ENCODE assay signal across 22 cellular contexts in the genomic region with DNA sequence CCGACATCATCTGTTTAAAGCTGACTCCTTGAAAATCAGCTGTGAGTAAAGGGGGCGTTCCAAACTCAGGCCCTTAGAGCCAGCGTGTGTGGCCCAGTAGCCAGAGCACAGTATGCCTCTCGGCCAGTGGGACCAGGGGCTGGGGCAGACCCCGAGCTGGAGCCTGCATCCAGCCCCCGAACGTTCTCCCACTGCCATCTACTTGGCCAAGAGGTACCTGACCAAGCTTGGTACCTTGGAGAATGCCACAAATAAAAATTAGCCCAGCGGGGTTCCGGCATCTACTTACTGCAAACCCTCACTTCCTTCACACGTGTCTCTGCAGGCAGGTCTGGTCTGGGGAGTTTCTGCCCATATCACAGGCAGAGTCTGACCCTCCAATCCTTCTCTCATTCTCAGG. TPM values are rescaled to one million over a fixed set of nuclear protein-coding genes. Genes with fewer than 3 reads are reported as not detected.
DNase-seq lines count a peak whose midpoint lies in the region; ATAC-seq, FAIRE-seq and TF ChIP-seq lines count a peak whose summit lies in the region.
"Had no signal": no experiment of that assay in that cellular context is flagged by ENCODE, and none has a peak within 500 bp of the region (broad histone marks: within the 10 kb centered on the region; RNA-seq: fewer than 3 reads in every experiment).

No MANE protein-coding gene starts in this region.

- 87% methylated on average over 10 of the region's 10 CpGs; no CpG with 5 or more reads in 1 of the 2 experiments for WGBS in H1 (ENCODE audit: extremely low coverage in 1 of 2, insufficient coverage in 1 of 2, insufficient read length in 1 of 2, insufficient replicate concordance in 2 of 2, low coverage in 1 of 2, low lambda C conversion rate in 2 of 2, missing lambda C conversion rate in 1 of 2), 2 experiments
- WGBS in smooth muscle cell (ENCODE audit: low lambda C conversion rate) = 81% methylated on average over 10 of the region's 10 CpGs

- H2AK5ac ChIP-seq in H1 (ENCODE audit: low read depth, low read length) = no peak overlapping the region

- H3K23me2 ChIP-seq in H1 (ENCODE audit: low read depth, low read length) = peaks cover 4% of the 10 kb centered on the region; the same call in 1 of the 2 replicates

- POLR2A ChIA-PET in H1 (lab: Charles Lee; ENCODE audit: partially characterized antibody) = no interaction called here

- no peaks in the 10 kb centered on the region for H4K20me1 ChIP-seq in H1 (replicated peaks in 1 of 2; ENCODE audit: control insufficient read depth in 1 of 2, insufficient read depth in 2 of 2, low read length in 2 of 2)
- no peaks in the 10 kb centered on the region for H4K20me1 ChIP-seq in smooth muscle cell (ENCODE audit: low read depth)

- peaks cover 14% of the 10 kb centered on the region for H3F3A ChIP-seq in smooth muscle cell (ENCODE audit: low read depth)

- H3K4me1 Mint-ChIP-seq in nephron progenitor cell = peaks cover 33% of the 10 kb centered on the region
- H3K4me1 Mint-ChIP-seq: CD4-positive, CD25-positive, alpha-beta regulatory T cell had no signal

- no peaks in the 10 kb centered on the region for H3K27me3 ChIP-seq in H1 (replicated peaks in 1 of 4; ENCODE audit: control insufficient read depth in 3 of 4, extremely low read depth in 1 of 4, insufficient read depth in 3 of 4, low read length in 3 of 4)
- no peaks in the 10 kb centered on the region for H3K27me3 ChIP-seq in smooth muscle cell (ENCODE audit: low read depth)

- no peak overlapping the region for H3K4me2 ChIP-seq in H1 (ENCODE audit: insufficient read depth in 1 of 2, low read depth in 2 of 2, low read length in 2 of 2)
- H3K4me2 ChIP-seq in smooth muscle cell = no peak overlapping the region
- H3K4me2 ChIP-seq: GM23338, PC-9, SK-N-SH had no signal

- peaks cover 6% of the 10 kb centered on the region for H3K27me3 Mint-ChIP-seq in nephron progenitor cell (ENCODE audit: low read depth, poor library complexity)
- H3K27me3 Mint-ChIP-seq: CD4-positive, CD25-positive, alpha-beta regulatory T cell had no signal

- FAIRE-seq in HTR-8/SVneo (lab: Jason Lieb, UNC) (peak; percentile 28), H1 (lab: Jason Lieb, UNC) (no peak)

- H3K79me2 ChIP-seq in H1 (ENCODE audit: control insufficient read depth in 1 of 2, insufficient read depth in 2 of 2, low read length in 2 of 2) = no peaks in the 10 kb centered on the region
- H3K79me2 ChIP-seq in smooth muscle cell (ENCODE audit: low read depth) = peaks cover 6% of the 10 kb centered on the region

- H4K8ac ChIP-seq in H1 (ENCODE audit: extremely low read depth, insufficient read depth, low read length) = no peak overlapping the region

- H3K9me3 ChIP-seq in H1 (ENCODE audit: insufficient read depth in 2 of 2, low read depth in 1 of 2, low read length in 1 of 2) (no peaks in the 10 kb centered on the region), smooth muscle cell (replicated peaks; ENCODE audit: low read depth) (no peaks in the 10 kb centered on the region)
- H3K9me3 ChIP-seq: SK-N-SH had no signal

- H2BK20ac ChIP-seq in H1 (ENCODE audit: low read length) = no peak overlapping the region; the same call in 1 of the 2 replicates

- H3K36me3 ChIP-seq in H1 (ENCODE audit: control insufficient read depth in 2 of 4, insufficient read depth in 4 of 4, low read length in 3 of 4) = no peaks in the 10 kb centered on the region
- H3K36me3 ChIP-seq in smooth muscle cell (ENCODE audit: low read depth) = no peaks in the 10 kb centered on the region

- no peak overlapping the region for H2BK12ac ChIP-seq in H1 (ENCODE audit: low read depth, low read length)

- no peak overlapping the region for H3K9ac ChIP-seq in H1 (replicated peaks in 1 of 4; ENCODE audit: extremely low read depth in 1 of 4, low read depth in 3 of 4, low read length in 3 of 4)
- no peak overlapping the region for H3K9ac ChIP-seq in smooth muscle cell (ENCODE audit: low read depth)
- H3K9ac ChIP-seq: SK-N-SH had no signal

- no peaks in the 10 kb centered on the region for H3K9me3 Mint-ChIP-seq in nephron progenitor cell

- no peak overlapping the region for H3K14ac ChIP-seq in H1 (ENCODE audit: insufficient read length)

- peak overlapping the region; percentile 83 for H3K27ac Mint-ChIP-seq in nephron progenitor cell
- H3K27ac Mint-ChIP-seq: CD4-positive, CD25-positive, alpha-beta regulatory T cell had no signal

- H4K5ac ChIP-seq in H1 (ENCODE audit: insufficient read length, low read depth, low read length) = no peak overlapping the region

- H2BK15ac ChIP-seq in H1 (ENCODE audit: low read length) = no peak overlapping the region

- H2AFZ ChIP-seq in H1 (ENCODE audit: low read length) = no peak overlapping the region
- no peak overlapping the region for H2AFZ ChIP-seq in smooth muscle cell (ENCODE audit: low read depth)
- H2AFZ ChIP-seq: GM23338, PC-9 had no signal

- CTCF ChIA-PET in H1 (lab: Charles Lee; ENCODE audit: partially characterized antibody) = no interaction called here

- no peaks in the 10 kb centered on the region for H3K36me3 Mint-ChIP-seq in nephron progenitor cell (ENCODE audit: low read depth)
- H3K36me3 Mint-ChIP-seq: CD4-positive, CD25-positive, alpha-beta regulatory T cell had no signal

- DNase-seq in HTR-8/SVneo (ENCODE audit: insufficient read length, low spot score) (no peak), H1 (ENCODE audit: low read depth in 1 of 2, low spot score in 2 of 2) (no peak), nephron progenitor cell (no peak), smooth muscle cell (lab: John Stamatoyannopoulos, UW; ENCODE audit: unreplicated experiment) (no peak)
- DNase-seq in stimulated activated naive CD4-positive, alpha-beta T cell (lab: John Stamatoyannopoulos, UW) = no peak
- DNase-seq: CD4-positive, CD25-positive, alpha-beta regulatory T cell; DMS79 treated with DMSO at 0.1 percent for 48 hours; KBM-7; MM.1S; NCI-H1048; NCI-H1417 treated with DMSO at 0.1 percent for 48 hours; NCI-H187 treated with DMSO at 0.1 percent for 48 hours; NCI-H2227 treated with DMSO at 0.1 percent for 48 hours; NCI-H510A; PC-9; RPMI8226; SHP77 treated with DMSO at 0.1 percent for 48 hours; SK-N-SH had no signal

- no peak overlapping the region for H3K23ac ChIP-seq in H1 (ENCODE audit: insufficient read length)

- no peak for TF ChIP-seq POLR2A in H1 (IDR thresholded peaks at IDR 0.05; ENCODE audit: control extremely low read depth in 1 of 2, low read depth in 2 of 2, low read length in 2 of 2)

- peak overlapping the region; percentile 80 for H4K91ac ChIP-seq in H1 (replicated peaks; ENCODE audit: insufficient read length, low read length)

- no peak overlapping the region for H3K4me3 Mint-ChIP-seq in nephron progenitor cell
- H3K4me3 Mint-ChIP-seq: CD4-positive, CD25-positive, alpha-beta regulatory T cell; GM23338 had no signal

- no peak for ATAC-seq in GM19395 (IDR thresholded peaks at IDR 0.05; ENCODE audit: unreplicated experiment)
- no peak for ATAC-seq in HG02588 (IDR thresholded peaks at IDR 0.05; ENCODE audit: unreplicated experiment)
- ATAC-seq: GM23338, HCT116 had no signal

- no peak for TF ChIP-seq RAD21 in H1 (IDR thresholded peaks at IDR 0.05 in 1 of 2, conservative IDR thresholded peaks at IDR 0.05 in 1 of 2; ENCODE audit: low read depth in 2 of 2, low read length in 2 of 2)

- H3K4me3 ChIP-seq in H1 (ENCODE audit: extremely low read depth in 1 of 4, insufficient read depth in 2 of 4, low read depth in 3 of 4, low read length in 4 of 4) = no peak overlapping the region
- no peak overlapping the region for H3K4me3 ChIP-seq in smooth muscle cell
- H3K4me3 ChIP-seq: GM23338, PC-9 had no signal

- TF ChIP-seq EP300 in H1 (IDR thresholded peaks at IDR 0.05; ENCODE audit: borderline replicate concordance in 1 of 2, low read depth in 2 of 2, low read length in 2 of 2) = no peak

- H3K4me1 ChIP-seq in H1 (replicated peaks in 1 of 4; ENCODE audit: control insufficient read depth in 3 of 4, insufficient read depth in 4 of 4, low read length in 3 of 4) = peaks cover 0 to 3% (median 0%) of the 10 kb centered on the region in 4 experiments; a peak in 3 of 7 replicates
- H3K4me1 ChIP-seq in smooth muscle cell (ENCODE audit: low read depth) = peaks cover 8% of the 10 kb centered on the region

- TF ChIP-seq CTCF in H1 (IDR thresholded peaks at IDR 0.05; ENCODE audit: control extremely low read depth in 1 of 3, insufficient read depth in 1 of 3, low read depth in 1 of 3, low read length in 3 of 3) = no peak
- no peak for TF ChIP-seq CTCF in nephron progenitor cell (IDR thresholded peaks at IDR 0.05)
- no peak for TF ChIP-seq CTCF in smooth muscle cell (IDR thresholded peaks at IDR 0.05; ENCODE audit: borderline replicate concordance, insufficient read depth, poor library complexity, severe bottlenecking)

- H3K18ac ChIP-seq in H1 (ENCODE audit: extremely low read depth, low read length) = no peak overlapping the region

- no peak overlapping the region for H3K27ac ChIP-seq in H1 (ENCODE audit: low read depth, low read length)
- peak overlapping the region; percentile 100 for H3K27ac ChIP-seq in smooth muscle cell (ENCODE audit: low read depth)
- H3K27ac ChIP-seq: PC-9 had no signal

- H2BK120ac ChIP-seq in H1 (replicated peaks; ENCODE audit: low read depth, low read length) = peak overlapping the region; percentile 22

- H2BK5ac ChIP-seq in H1 (ENCODE audit: low read depth, low read length) = no peak overlapping the region

- H3K4ac ChIP-seq in H1 (replicated peaks; ENCODE audit: insufficient read length, low read depth, low read length) = no peak overlapping the region

- H3K56ac ChIP-seq in H1 (replicated peaks; ENCODE audit: insufficient read length, low read depth, low read length) = no peak overlapping the region

- H3K79me1 ChIP-seq in H1 (ENCODE audit: low read depth, low read length) = no peaks in the 10 kb centered on the region

RNA-seq across cellular contexts. Expression of a gene that starts 56.7 kb away (rescaled TPM):
- 60.6 and 62.7 TPM in 2 replicates for total RNA-seq in H1 (2021; fragmentation: NEBNext Ultra II Directional; extraction: Animal tissue kit (Norgen Biotek cat#: 25700))
- polyA plus RNA-seq in H1 (2011; rRNA removed) (60.1 and 79.2 TPM in 2 replicates), smooth muscle cell (2,969 and 4,089 TPM in 2 replicates)
- 60.4 TPM for polyA plus RNA-seq in H1 (2011; cell fraction: cytosol; rRNA removed)
- 219 TPM for polyA plus RNA-seq in H1 (2011; cell fraction: nucleus; rRNA removed)
- 38.8 to 78.4 TPM (median 69.6 TPM) in 4 replicates for polyA plus RNA-seq in H1 (2012, experiment 1 of 2)
- polyA plus RNA-seq in H1 (2012, experiment 2 of 2) = 41.6 TPM
- 99.7 TPM for polyA plus RNA-seq in H1 (2013, experiment 1 of 2)
- polyA plus RNA-seq in H1 (2013, experiment 2 of 2) = 84.9 TPM
- polyA minus RNA-seq in H1 (2011; rRNA and poly(A)+ RNA removed) = 14.9 and 16.7 TPM in 2 replicates
- 30.5 TPM for polyA minus RNA-seq in H1 (2011; cell fraction: cytosol; rRNA and poly(A)+ RNA removed)
- 40.6 TPM for polyA minus RNA-seq in H1 (2011; cell fraction: nucleus; rRNA and poly(A)+ RNA removed)
- 1,570 and 1,698 TPM in 2 replicates for total RNA-seq in smooth muscle cell

RNA-seq across cellular contexts. Expression of a gene that starts 59.6 kb away (rescaled TPM):
- 100 and 104 TPM in 2 replicates for total RNA-seq in H1 (2021; fragmentation: NEBNext Ultra II Directional; extraction: Animal tissue kit (Norgen Biotek cat#: 25700))
- polyA plus RNA-seq in H1 (2011; rRNA removed) = 115 and 212 TPM in 2 replicates
- polyA plus RNA-seq in H1 (2011; cell fraction: cytosol; rRNA removed) = 118 TPM
- polyA plus RNA-seq in H1 (2011; cell fraction: nucleus; rRNA removed) = 658 TPM
- 110 to 163 TPM (median 152 TPM) in 4 replicates for polyA plus RNA-seq in H1 (2012, experiment 1 of 2)
- polyA plus RNA-seq in H1 (2012, experiment 2 of 2) = 98.6 TPM
- 176 TPM for polyA plus RNA-seq in H1 (2013, experiment 1 of 2)
- polyA plus RNA-seq in H1 (2013, experiment 2 of 2) = 154 TPM
- polyA minus RNA-seq in H1 (2011; rRNA and poly(A)+ RNA removed) = 32.7 and 35.2 TPM in 2 replicates
- polyA minus RNA-seq in H1 (2011; cell fraction: cytosol; rRNA and poly(A)+ RNA removed) = 53.2 TPM
- polyA minus RNA-seq in H1 (2011; cell fraction: nucleus; rRNA and poly(A)+ RNA removed) = 70.5 TPM
- total RNA-seq in smooth muscle cell = 1,267 and 1,292 TPM in 2 replicates
- polyA plus RNA-seq in smooth muscle cell = 2,075 and 2,827 TPM in 2 replicates

Comparison
In these comparisons a context has a peak if more than half of its experiments do, and no peak if none do; other contexts are left out.
1. RNA of a gene that starts 56.7 kb away (total RNA-seq): 1,570 to 1,698 TPM in smooth muscle cell; 60.6 to 62.7 TPM in H1; every median in the first group is over 10 times any median in the second.
2. RNA of a gene that starts 59.6 kb away (total RNA-seq): 1,267 to 1,292 TPM in smooth muscle cell; 100 to 104 TPM in H1; every median in the first group is over 10 times any median in the second.